ENCODE assay signal across 26 cellular contexts in the genomic region with DNA sequence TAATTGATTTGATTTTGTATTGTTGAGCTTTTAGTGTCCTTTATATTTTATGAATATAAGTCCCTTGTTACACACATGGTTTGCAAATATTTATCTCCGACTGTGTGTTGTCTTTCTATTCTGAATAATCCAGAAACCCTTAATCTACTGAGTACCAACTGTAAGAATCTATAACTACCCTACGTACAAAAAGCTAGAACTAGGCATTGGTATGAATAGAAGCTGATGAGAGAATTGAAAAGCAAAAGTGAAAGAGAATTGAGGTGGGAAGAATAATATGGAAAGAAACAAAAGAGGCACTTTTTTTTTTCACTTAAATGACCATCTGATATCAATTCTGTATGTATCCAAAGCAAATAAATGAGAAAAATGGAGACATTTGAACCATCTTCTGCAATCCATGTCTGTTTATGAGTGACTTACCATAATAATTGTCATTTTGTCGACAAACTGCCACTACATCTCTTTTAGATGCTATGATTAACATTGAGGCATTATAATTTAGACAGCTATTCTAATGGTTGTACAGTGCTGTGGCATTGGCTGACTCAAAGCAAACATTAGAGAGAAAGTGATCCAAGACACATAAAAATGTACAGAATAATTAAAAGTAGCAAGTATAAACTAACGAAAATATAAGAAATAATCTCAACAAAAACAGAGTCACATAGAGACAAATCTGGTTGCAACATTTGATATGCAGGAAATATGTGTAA.
"Had no signal": no experiment of that assay in that cellular context is flagged by ENCODE, and none has a peak within 500 bp of the region (broad histone marks: within the 10 kb centered on the region; RNA-seq: fewer than 3 reads in every experiment).

No MANE protein-coding gene starts in this region.

- H3K9me3 ChIP-seq: lower lobe of right lung, pancreas, prostate gland, testis, tibial artery, upper lobe of right lung had no signal

- H3K4me3 ChIP-seq: lower lobe of right lung, pancreas, prostate gland, skin epidermis, stomach, testis, tibial artery, upper lobe of right lung had no signal

- H3K27ac ChIP-seq: lower lobe of right lung, pancreas, prostate gland, skin epidermis, stomach, testis, tibial artery, upper lobe of right lung had no signal

- DNase-seq: hippocampal formation; kidney glomerular epithelial cell; left cardiac atrium; lower lobe of right lung; mammary epithelial cell; mesenchymal stem cell; naive thymus-derived CD8-positive, alpha-beta T cell; nucleus accumbens; pancreas; retina; right cardiac atrium; stimulated activated CD4-positive, alpha-beta T cell treated with anti-CD3 and anti-CD28 coated beads, Interleukin-12 subunit alpha, Interleukin-12 subunit beta, amount 100 ng/mL, for 4 hours; stimulated activated CD4-positive, alpha-beta T cell treated with anti-CD3 and anti-CD28 coated beads, Interleukin-15, amount 100 ng/mL, for 24 hours; stimulated activated CD4-positive, alpha-beta T cell treated with anti-CD3 and anti-CD28 coated beads, Interleukin-2, amount 100 ng/mL, for 24 hours; stimulated activated CD4-positive, alpha-beta T cell treated with anti-CD3 and anti-CD28 coated beads, Interleukin-4, amount 100 ng/mL, for 24 hours; stimulated activated naive CD8-positive, alpha-beta T cell treated with anti-CD3 and anti-CD28 coated beads, Interleukin-15, Interleukin-2, amounts not matched to agents 100 U/mL and 50 U/mL, for 24 hours; stomach; testis; tibial artery; trophoblast cell; upper lobe of right lung had no signal

- H3K36me3 ChIP-seq: lower lobe of right lung, pancreas, prostate gland, stomach, tibial artery, upper lobe of right lung had no signal

- H3K4me1 ChIP-seq: lower lobe of right lung, pancreas, prostate gland, stomach, testis, tibial artery, upper lobe of right lung had no signal

- ATAC-seq: left cardiac atrium; left lobe of liver; lower lobe of right lung; naive thymus-derived CD8-positive, alpha-beta T cell; pancreas; right cardiac atrium; sciatic nerve; stimulated activated memory B cell treated with anti-CD40 and anti-IgM and Interleukin-4, amounts not matched to agents 10 μg/mL and 1 μg/mL and 100 μg/mL, for 72 hours; stimulated activated naive CD8-positive, alpha-beta T cell treated with anti-CD3 and anti-CD28 coated beads, Interleukin-15, Interleukin-2, amounts not matched to agents 100 U/mL and 50 U/mL, for 24 hours; upper lobe of right lung had no signal

- H3K27me3 ChIP-seq: pancreas, stomach, testis, tibial artery, upper lobe of right lung had no signal
